In genomic region chr12:29041621-29042020, GRCh38 we compare ENCODE assay signal across 14 cellular contexts.
DNase-seq lines count a peak whose midpoint lies in the region; ATAC-seq and TF ChIP-seq lines count a peak whose summit lies in the region.
"Had no signal": no experiment of that assay in that cellular context is flagged by ENCODE, and none has a peak within 500 bp of the region (broad histone marks: within the 10 kb centered on the region; RNA-seq: fewer than 3 reads in every experiment).

No MANE protein-coding gene starts in this region.

- peak; percentile 53 for DNase-seq in AG20443 (ENCODE audit: low spot score)
- DNase-seq in LHCN-M2 (ENCODE audit: low read depth), result peak; percentile 40
- no peak for DNase-seq in body of pancreas
- no peak for DNase-seq in mucosa of descending colon
- no peak for DNase-seq in tibial nerve (ENCODE audit: low spot score in 2 of 2)
- no peak for DNase-seq in activated CD4-positive, alpha-beta T cell treated with anti-CD3 and anti-CD28 coated beads, Interleukin-2, amount 10 ng/mL, durations not matched to agents 7 days and 5 days
- DNase-seq: activated T-cell treated with anti-CD3 and anti-CD28 coated beads, Interleukin-2, amount 50 U/mL, for 1 hour; CD8-positive, alpha-beta T cell; H9; NCI-H526 treated with DMSO at 0.1 percent for 48 hours; stimulated activated naive CD4-positive, alpha-beta T cell treated with Interleukin-2 at 50 U/mL for 16 hours had no signal

- H3K4me3 Mint-ChIP-seq in activated CD4-positive, alpha-beta T cell treated with anti-CD3 and anti-CD28 coated beads, Interleukin-2, amount 10 ng/mL, durations not matched to agents 7 days and 5 days, result no peak overlapping the region
- H3K4me3 Mint-ChIP-seq: CD8-positive, alpha-beta T cell; H9; T-helper 2 cell treated with Interferon-gamma antibody and Interleukin-4, amounts not matched to agents 5 μg/mL and 100 μg/mL, for 36 hours had no signal

- H3K4me1 Mint-ChIP-seq in activated CD4-positive, alpha-beta T cell treated with anti-CD3 and anti-CD28 coated beads, Interleukin-2, amount 10 ng/mL, durations not matched to agents 7 days and 5 days, result no peaks in the 10 kb centered on the region

- no peak for TF ChIP-seq EP300 in tibial nerve (IDR thresholded peaks at IDR 0.05)

- H3K9me3 Mint-ChIP-seq in activated CD4-positive, alpha-beta T cell treated with anti-CD3 and anti-CD28 coated beads, Interleukin-2, amount 10 ng/mL, durations not matched to agents 7 days and 5 days, result no peaks in the 10 kb centered on the region
- H3K9me3 Mint-ChIP-seq: CD8-positive, alpha-beta T cell; H9; T-helper 2 cell treated with Interferon-gamma antibody and Interleukin-4, amounts not matched to agents 5 μg/mL and 100 μg/mL, for 36 hours had no signal

- POLR2A ChIA-PET in activated CD4-positive, alpha-beta T cell treated with anti-CD3 and anti-CD28 coated beads, Interleukin-2, amount 10 ng/mL, durations not matched to agents 7 days and 5 days (lab: Charles Lee), result no interaction called here

- TF ChIP-seq POLR2A in body of pancreas (IDR thresholded peaks at IDR 0.05) (no peak), tibial nerve (IDR thresholded peaks at IDR 0.05) (no peak)

- no peaks in the 10 kb centered on the region for H3K9me3 ChIP-seq in body of pancreas
- H3K9me3 ChIP-seq in mucosa of descending colon, result no peaks in the 10 kb centered on the region
- no peaks in the 10 kb centered on the region for H3K9me3 ChIP-seq in tibial nerve

- TF ChIP-seq CTCF in body of pancreas (IDR thresholded peaks at IDR 0.05), result no peak
- no peak for TF ChIP-seq CTCF in mucosa of descending colon (IDR thresholded peaks at IDR 0.05)
- no peak for TF ChIP-seq CTCF in tibial nerve (IDR thresholded peaks at IDR 0.05)

- no peaks in the 10 kb centered on the region for H3K27me3 ChIP-seq in body of pancreas
- no peaks in the 10 kb centered on the region for H3K27me3 ChIP-seq in tibial nerve

- H3K4me3 ChIP-seq in body of pancreas, result no peak overlapping the region
- no peak overlapping the region for H3K4me3 ChIP-seq in mucosa of descending colon
- H3K4me3 ChIP-seq in tibial nerve, result no peak overlapping the region

- CTCF ChIA-PET in activated CD4-positive, alpha-beta T cell treated with anti-CD3 and anti-CD28 coated beads, Interleukin-2, amount 10 ng/mL, durations not matched to agents 7 days and 5 days (lab: Charles Lee), result interaction anchor here (0.6 kb wide), 1 partner anchor 512 kb away, joined by 4 read pairs; no protein-coding TSS in a partner anchor

- H3K36me3 ChIP-seq in body of pancreas (replicated peaks in 1 of 2; ENCODE audit: insufficient read depth in 1 of 2, low read depth in 2 of 2) (no peaks in the 10 kb centered on the region), mucosa of descending colon (ENCODE audit: low read depth) (no peaks in the 10 kb centered on the region), tibial nerve (no peaks in the 10 kb centered on the region)

- WGBS in body of pancreas, 2 donors, result 29 to 35% methylated on average over 4 of the region's 4 CpGs
- WGBS in tibial nerve, 2 donors, result 18 to 29% methylated on average over 4 of the region's 4 CpGs

- H3K27ac Mint-ChIP-seq in activated CD4-positive, alpha-beta T cell treated with anti-CD3 and anti-CD28 coated beads, Interleukin-2, amount 10 ng/mL, durations not matched to agents 7 days and 5 days, result no peak overlapping the region
- H3K27ac Mint-ChIP-seq: CD8-positive, alpha-beta T cell; H9; T-helper 2 cell treated with Interferon-gamma antibody and Interleukin-4, amounts not matched to agents 5 μg/mL and 100 μg/mL, for 36 hours had no signal

- H3K27ac ChIP-seq in body of pancreas (no peak overlapping the region), tibial nerve (peak overlapping the region in 1 of 4 donors; percentile 54)

- ATAC-seq in body of pancreas, result peak; percentile 42
- ATAC-seq in mucosa of descending colon, result peak; percentile 92
- ATAC-seq in GM21717 (IDR thresholded peaks at IDR 0.05; ENCODE audit: unreplicated experiment), result no peak
- ATAC-seq in GM18868 (IDR thresholded peaks at IDR 0.05; ENCODE audit: unreplicated experiment), result no peak
- ATAC-seq: CD8-positive, alpha-beta T cell had no signal

- H3K4me1 ChIP-seq in body of pancreas (no peaks in the 10 kb centered on the region), mucosa of descending colon (ENCODE audit: low read depth) (peaks cover 13% of the 10 kb centered on the region), tibial nerve (peaks cover 0 to 19% (median 6%) of the 10 kb centered on the region in 4 donors)

- intact Hi-C loops in body of pancreas (cut with DNase I), result no loop called here
- intact Hi-C loops in mucosa of descending colon (cut with DNase I, micrococcal nuclease), result no loop called here

- H3K36me3 Mint-ChIP-seq in activated CD4-positive, alpha-beta T cell treated with anti-CD3 and anti-CD28 coated beads, Interleukin-2, amount 10 ng/mL, durations not matched to agents 7 days and 5 days (ENCODE audit: low read depth), result no peaks in the 10 kb centered on the region
- H3K36me3 Mint-ChIP-seq: CD8-positive, alpha-beta T cell had no signal

- peaks cover 10% of the 10 kb centered on the region for H3K27me3 Mint-ChIP-seq in activated CD4-positive, alpha-beta T cell treated with anti-CD3 and anti-CD28 coated beads, Interleukin-2, amount 10 ng/mL, durations not matched to agents 7 days and 5 days

Comparison
In these comparisons a context has a peak if more than half of its experiments do, and no peak if none do; other contexts are left out.
1. DNase-seq: peak in AG20443 (single experiment) and LHCN-M2 (single experiment); none in body of pancreas (0 of 4), mucosa of descending colon (0 of 3), tibial nerve (0 of 2) and activated CD4-positive, alpha-beta T cell treated with anti-CD3 and anti-CD28 coated beads, Interleukin-2, amount 10 ng/mL, durations not matched to agents 7 days and 5 days (single experiment).
2. ATAC-seq: peak in body of pancreas (single experiment) and mucosa of descending colon (single experiment); none in GM21717 (single experiment) and GM18868 (single experiment).